ENCODE assay signal across 14 cellular contexts in the genomic region with DNA sequence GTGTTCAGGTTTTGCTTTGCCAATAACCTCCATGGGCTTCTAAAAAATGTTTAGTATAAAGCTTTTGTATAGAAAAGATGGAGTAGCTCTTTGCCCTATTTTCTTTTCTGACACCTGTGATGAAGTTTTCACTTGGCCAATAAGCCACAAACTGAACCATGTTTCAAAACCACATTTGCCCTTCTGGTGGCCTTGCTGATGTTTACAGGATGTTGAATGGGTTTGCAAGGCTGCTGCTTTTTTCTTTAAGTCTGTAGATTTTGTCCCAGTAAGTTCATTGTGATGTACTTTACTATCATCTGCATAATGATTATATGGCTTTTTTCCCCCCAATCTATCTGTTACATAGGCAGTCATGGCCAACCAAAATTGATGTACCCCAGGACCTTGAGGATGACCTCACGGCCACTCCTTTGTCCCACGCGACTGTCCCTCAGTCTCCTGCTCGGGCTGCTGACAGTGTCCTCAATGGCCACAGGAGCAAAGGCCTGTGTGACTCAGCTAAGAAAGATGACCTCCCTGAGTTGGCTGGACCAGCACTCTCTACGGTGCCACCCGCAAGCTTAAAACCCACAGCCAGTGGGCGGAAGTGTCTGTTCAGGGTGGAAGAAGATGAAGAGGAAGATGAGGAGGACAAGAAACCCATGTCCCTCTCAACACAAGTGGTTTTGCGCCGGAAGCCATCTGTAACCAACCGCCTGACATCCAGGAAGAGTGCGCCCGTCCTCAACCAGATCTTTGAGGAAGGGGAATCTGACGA.
DNase-seq lines count a peak whose midpoint lies in the region; FAIRE-seq and TF ChIP-seq lines count a peak whose summit lies in the region.
"Had no signal": no experiment of that assay in that cellular context is flagged by ENCODE, and none has a peak within 500 bp of the region (broad histone marks: within the 10 kb centered on the region; RNA-seq: fewer than 3 reads in every experiment).

No MANE protein-coding gene starts in this region.

- H3K27me3 Mint-ChIP-seq in activated CD4-positive, alpha-beta memory T cell treated with anti-CD3 and anti-CD28 coated beads for 36 hours = no peaks in the 10 kb centered on the region
- no peaks in the 10 kb centered on the region for H3K27me3 Mint-ChIP-seq in Caco-2 (ENCODE audit: insufficient read depth, unreplicated experiment)

- TF ChIP-seq EP300 in H1 (IDR thresholded peaks at IDR 0.05; ENCODE audit: borderline replicate concordance in 1 of 2, low read depth in 2 of 2, low read length in 2 of 2) = no peak

- POLR2A ChIA-PET in activated CD4-positive, alpha-beta memory T cell treated with anti-CD3 and anti-CD28 coated beads for 36 hours (lab: Charles Lee) = interaction anchor here (0.6 kb wide), 1 partner anchor 66 kb away, joined by 3 read pairs; no protein-coding TSS in a partner anchor
- POLR2A ChIA-PET in H1 (lab: Charles Lee; ENCODE audit: partially characterized antibody) (no interaction called here), Caco-2 (lab: Charles Lee) (no interaction called here)

- no peak overlapping the region for H3K4me3 ChIP-seq in H1 (ENCODE audit: extremely low read depth in 1 of 4, insufficient read depth in 2 of 4, low read depth in 3 of 4, low read length in 4 of 4)
- H3K4me3 ChIP-seq in Caco-2 (ENCODE audit: low read depth, low read length) = no peak overlapping the region
- H3K4me3 ChIP-seq: ascending aorta, sigmoid colon had no signal

- DNase-seq in activated CD8-positive, alpha-beta memory T cell treated with anti-CD3 and anti-CD28 coated beads, Interleukin-2, amount 50 U/mL, for 1 hour (ENCODE audit: extremely low read depth) = peak; percentile 25
- DNase-seq in activated CD8-positive, alpha-beta memory T cell treated with anti-CD3 and anti-CD28 coated beads, Interleukin-2, amount 50 U/mL, for 4 hours = no peak
- DNase-seq in activated CD4-positive, alpha-beta memory T cell treated with anti-CD3 and anti-CD28 coated beads for 36 hours = peak; percentile 47
- DNase-seq in H1 (ENCODE audit: low read depth in 1 of 2, low spot score in 2 of 2) (no peak), Caco-2 (no peak), inferior parietal cortex (ENCODE audit: extremely low spot score) (no peak)
- DNase-seq in stimulated activated CD8-positive, alpha-beta memory T cell treated with anti-CD3 and anti-CD28 coated beads, Interleukin-4, amount 100 ng/mL, for 48 hours = peak; percentile 48
- DNase-seq in stimulated activated CD4-positive, alpha-beta T cell treated with anti-CD3 and anti-CD28 coated beads, Interleukin-4, amount 100 ng/mL, for 4 hours = no peak
- DNase-seq: ACHN, Kasumi-1, left cardiac atrium, sigmoid colon had no signal

- WGBS in H1 (ENCODE audit: extremely low coverage in 1 of 2, insufficient coverage in 1 of 2, insufficient read length in 1 of 2, insufficient replicate concordance in 2 of 2, low coverage in 1 of 2, low lambda C conversion rate in 2 of 2, missing lambda C conversion rate in 1 of 2), 2 experiments = 95% methylated on average over 13 of the region's 13 CpGs; no CpG with 5 or more reads in 1 of the 2 experiments

- H3K9me3 ChIP-seq in H1 (ENCODE audit: insufficient read depth in 2 of 2, low read depth in 1 of 2, low read length in 1 of 2) (no peaks in the 10 kb centered on the region), Caco-2 (no peaks in the 10 kb centered on the region; the same call in 1 of the 2 replicates)
- H3K9me3 ChIP-seq: sigmoid colon had no signal

- CTCF ChIA-PET in activated CD4-positive, alpha-beta memory T cell treated with anti-CD3 and anti-CD28 coated beads for 36 hours (lab: Charles Lee) = interaction anchor here (0.6 to 2.7 kb wide), 5 partner anchors 31 to 995 kb away, joined by 3 to 10 read pairs (median 3); no protein-coding TSS in a partner anchor
- CTCF ChIA-PET in H1 (lab: Charles Lee; ENCODE audit: partially characterized antibody) = interaction anchor here (0.7 to 1.5 kb wide), 3 partner anchors 57 to 155 kb away, joined by 3 read pairs; no protein-coding TSS in a partner anchor
- CTCF ChIA-PET in Caco-2 (lab: Charles Lee) = no interaction called here

- TF ChIP-seq RAD21 in H1 (IDR thresholded peaks at IDR 0.05 in 1 of 2, conservative IDR thresholded peaks at IDR 0.05 in 1 of 2; ENCODE audit: low read depth in 2 of 2, low read length in 2 of 2) = no peak

- H2AFZ ChIP-seq in H1 (ENCODE audit: low read length) = no peak overlapping the region

- H2BK12ac ChIP-seq in H1 (ENCODE audit: low read depth, low read length) = no peak overlapping the region

- H2AK5ac ChIP-seq in H1 (ENCODE audit: low read depth, low read length) = no peak overlapping the region

- no peaks in the 10 kb centered on the region for H3K79me2 ChIP-seq in H1 (ENCODE audit: control insufficient read depth in 1 of 2, insufficient read depth in 2 of 2, low read length in 2 of 2)

- H4K8ac ChIP-seq in H1 (ENCODE audit: extremely low read depth, insufficient read depth, low read length) = peak overlapping the region; percentile 23; the same call in 1 of the 2 replicates

- no peak for TF ChIP-seq POLR2A in H1 (IDR thresholded peaks at IDR 0.05; ENCODE audit: control extremely low read depth in 1 of 2, low read depth in 2 of 2, low read length in 2 of 2)

- H3K4me2 ChIP-seq in H1 (ENCODE audit: insufficient read depth in 1 of 2, low read depth in 2 of 2, low read length in 2 of 2) = no peak overlapping the region

- intact Hi-C loops in activated CD4-positive, alpha-beta memory T cell treated with anti-CD3 and anti-CD28 coated beads for 36 hours (cut with micrococcal nuclease) = loop anchor here (2.0 kb wide), 1 partner anchor 42 kb away; no protein-coding TSS in a partner anchor
- intact Hi-C loops in Caco-2 (cut with micrococcal nuclease; ENCODE audit: unreplicated experiment) = no loop called here

- no peak overlapping the region for H3K14ac ChIP-seq in H1 (ENCODE audit: insufficient read length)

- no peaks in the 10 kb centered on the region for H3K23me2 ChIP-seq in H1 (ENCODE audit: low read depth, low read length)

- no peak overlapping the region for H3K4ac ChIP-seq in H1 (replicated peaks; ENCODE audit: insufficient read length, low read depth, low read length)

- no peak overlapping the region for H3K27ac ChIP-seq in H1 (ENCODE audit: low read depth, low read length)
- H3K27ac ChIP-seq: ascending aorta, sigmoid colon had no signal

- no peak for FAIRE-seq in H1 (lab: Jason Lieb, UNC)
- FAIRE-seq: D721Med had no signal

- H3K36me3 ChIP-seq in H1 (ENCODE audit: control insufficient read depth in 2 of 4, insufficient read depth in 4 of 4, low read length in 3 of 4) (peaks cover 2 to 14% (median 11%) of the 10 kb centered on the region in 4 experiments; a peak in 4 of 8 replicates), Caco-2 (ENCODE audit: control insufficient read depth, insufficient read depth, low read length) (peaks cover 2% of the 10 kb centered on the region; the same call in 1 of the 2 replicates)

- no peak overlapping the region for H3K18ac ChIP-seq in H1 (ENCODE audit: extremely low read depth, low read length)

- H3K9ac ChIP-seq in H1 (replicated peaks in 1 of 4; ENCODE audit: extremely low read depth in 1 of 4, low read depth in 3 of 4, low read length in 3 of 4) = no peak overlapping the region

- H3K27me3 ChIP-seq in H1 (replicated peaks in 1 of 4; ENCODE audit: control insufficient read depth in 3 of 4, extremely low read depth in 1 of 4, insufficient read depth in 3 of 4, low read length in 3 of 4) (peaks cover 0 to 3% (median 0%) of the 10 kb centered on the region in 4 experiments; a peak in 1 of 7 replicates), Caco-2 (replicated peaks; ENCODE audit: control insufficient read depth, insufficient read depth, low read length) (no peaks in the 10 kb centered on the region)
- H3K27me3 ChIP-seq: ascending aorta, sigmoid colon had no signal

- H3K23ac ChIP-seq in H1 (ENCODE audit: insufficient read length) = no peak overlapping the region

- peak overlapping the region; percentile 9 for H3K4me3 Mint-ChIP-seq in activated CD4-positive, alpha-beta memory T cell treated with anti-CD3 and anti-CD28 coated beads for 36 hours
- H3K4me3 Mint-ChIP-seq in Caco-2 (ENCODE audit: unreplicated experiment) = no peak overlapping the region

- H3K36me3 Mint-ChIP-seq in activated CD4-positive, alpha-beta memory T cell treated with anti-CD3 and anti-CD28 coated beads for 36 hours = peaks cover 74% of the 10 kb centered on the region
- peaks cover 90% of the 10 kb centered on the region for H3K36me3 Mint-ChIP-seq in Caco-2 (ENCODE audit: insufficient read depth, unreplicated experiment)

- TF ChIP-seq CTCF in H1 (IDR thresholded peaks at IDR 0.05; ENCODE audit: control extremely low read depth in 1 of 3, insufficient read depth in 1 of 3, low read depth in 1 of 3, low read length in 3 of 3) = no peak
- TF ChIP-seq CTCF in Caco-2 (IDR thresholded peaks at IDR 0.05; ENCODE audit: insufficient read depth in 1 of 2, low read depth in 1 of 2, low read length in 1 of 2, severe bottlenecking in 1 of 2, unreplicated experiment in 1 of 2) = no peak

- H3K9me3 Mint-ChIP-seq in activated CD4-positive, alpha-beta memory T cell treated with anti-CD3 and anti-CD28 coated beads for 36 hours = peaks cover 13% of the 10 kb centered on the region
- peaks cover 14% of the 10 kb centered on the region for H3K9me3 Mint-ChIP-seq in Caco-2 (ENCODE audit: unreplicated experiment)

- H3K4me1 Mint-ChIP-seq in activated CD4-positive, alpha-beta memory T cell treated with anti-CD3 and anti-CD28 coated beads for 36 hours (ENCODE audit: low read depth) = peaks cover 57% of the 10 kb centered on the region
- no peaks in the 10 kb centered on the region for H3K4me1 Mint-ChIP-seq in Caco-2 (ENCODE audit: low read depth, unreplicated experiment)

- H4K91ac ChIP-seq in H1 (replicated peaks; ENCODE audit: insufficient read length, low read length) = no peak overlapping the region

- H3K56ac ChIP-seq in H1 (replicated peaks; ENCODE audit: insufficient read length, low read depth, low read length) = no peak overlapping the region

- H3K27ac Mint-ChIP-seq in activated CD4-positive, alpha-beta memory T cell treated with anti-CD3 and anti-CD28 coated beads for 36 hours = peak overlapping the region; percentile 86
- H3K27ac Mint-ChIP-seq in Caco-2 (ENCODE audit: unreplicated experiment) = no peak overlapping the region

- peaks cover 0 to 12% (median 1%) of the 10 kb centered on the region in 4 experiments; a peak in 5 of 7 replicates for H3K4me1 ChIP-seq in H1 (replicated peaks in 1 of 4; ENCODE audit: control insufficient read depth in 3 of 4, insufficient read depth in 4 of 4, low read length in 3 of 4)
- H3K4me1 ChIP-seq in Caco-2 = no peaks in the 10 kb centered on the region
- H3K4me1 ChIP-seq: ascending aorta had no signal

- no peak overlapping the region for H2BK20ac ChIP-seq in H1 (ENCODE audit: low read length)

- BruUV-seq in Caco-2 (replicated peaks; lab: Mats Ljungman, UMichigan) = no TSS peak

- no peak overlapping the region for H2BK5ac ChIP-seq in H1 (ENCODE audit: low read depth, low read length)

- no peaks in the 10 kb centered on the region for H3K79me1 ChIP-seq in H1 (ENCODE audit: low read depth, low read length)

- H4K5ac ChIP-seq in H1 (ENCODE audit: insufficient read length, low read depth, low read length) = no peak overlapping the region

- no peak overlapping the region for H2BK15ac ChIP-seq in H1 (ENCODE audit: low read length)

- H4K20me1 ChIP-seq in H1 (replicated peaks in 1 of 2; ENCODE audit: control insufficient read depth in 1 of 2, insufficient read depth in 2 of 2, low read length in 2 of 2) = no peaks in the 10 kb centered on the region

- no peak overlapping the region for H2BK120ac ChIP-seq in H1 (replicated peaks; ENCODE audit: low read depth, low read length)

Comparison
In these comparisons a context has a peak if more than half of its experiments do, and no peak if none do; other contexts are left out.
1. DNase-seq: peak in activated CD8-positive, alpha-beta memory T cell treated with anti-CD3 and anti-CD28 coated beads, Interleukin-2, amount 50 U/mL, for 1 hour (single experiment), activated CD4-positive, alpha-beta memory T cell treated with anti-CD3 and anti-CD28 coated beads for 36 hours (single experiment) and stimulated activated CD8-positive, alpha-beta memory T cell treated with anti-CD3 and anti-CD28 coated beads, Interleukin-4, amount 100 ng/mL, for 48 hours (single experiment); none in activated CD8-positive, alpha-beta memory T cell treated with anti-CD3 and anti-CD28 coated beads, Interleukin-2, amount 50 U/mL, for 4 hours (single experiment), H1 (0 of 2), Caco-2 (0 of 2), stimulated activated CD4-positive, alpha-beta T cell treated with anti-CD3 and anti-CD28 coated beads, Interleukin-4, amount 100 ng/mL, for 4 hours (0 of 2) and inferior parietal cortex (single experiment).